In the genomic region with DNA sequence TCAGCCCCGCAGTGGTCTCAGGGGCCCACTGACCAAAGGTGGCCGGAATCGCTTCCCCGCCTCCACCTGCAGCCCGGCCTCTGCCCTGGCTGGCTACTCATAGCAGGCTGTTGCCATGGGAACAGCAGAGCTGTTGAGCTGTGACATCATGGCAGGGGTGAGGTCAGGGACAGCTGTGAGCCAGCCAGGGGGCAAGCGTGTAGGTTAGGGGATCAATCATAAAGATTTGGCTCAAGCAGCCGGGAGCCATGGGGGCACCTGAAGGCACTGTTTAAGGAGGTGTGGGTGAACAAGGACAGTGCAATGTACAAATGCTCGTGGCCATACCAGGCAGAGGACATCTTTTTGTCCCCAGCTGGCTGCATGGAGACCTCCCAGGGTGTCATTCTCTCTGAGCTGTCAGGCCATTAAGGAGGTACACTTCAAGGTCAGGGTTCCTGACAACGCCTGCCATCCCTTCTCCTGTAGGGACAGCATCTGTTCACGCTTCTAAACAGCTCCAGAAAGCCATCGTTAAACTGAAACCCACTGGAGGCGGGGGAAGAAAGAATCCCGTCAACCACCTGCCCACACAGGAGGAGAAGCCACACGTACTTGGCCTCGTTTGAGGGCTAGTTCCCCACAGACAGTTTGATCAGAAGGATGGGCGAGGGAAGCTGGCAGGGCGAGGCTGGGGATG, we compare ENCODE assay signal across 9 cellular contexts. TPM values are rescaled to one million over a fixed set of nuclear protein-coding genes. Genes with fewer than 3 reads are reported as not detected.
DNase-seq lines count a peak whose midpoint lies in the region; ATAC-seq and TF ChIP-seq lines count a peak whose summit lies in the region.
"Had no signal": no experiment of that assay in that cellular context is flagged by ENCODE, and none has a peak within 500 bp of the region (broad histone marks: within the 10 kb centered on the region; RNA-seq: fewer than 3 reads in every experiment).

Gene CEP295NL, minus strand, starts transcription at position 101 of the 679 bp plus-strand sequence. CDS start 1,373 bp downstream, outside the sequence.

- DNase-seq in GM13977 (ENCODE audit: low spot score) (peak; percentile 55), NCI-H2196 treated with DMSO at 0.1 percent for 48 hours (lab: John Stamatoyannopoulos, UW; ENCODE audit: unreplicated experiment) (peak; percentile 38), dermis microvascular lymphatic vessel endothelial cell (ENCODE audit: low read depth in 2 of 2) (peak; percentile 41 to 60), osteocyte (ENCODE audit: extremely low spot score, unreplicated experiment) (no peak), GM20000 (ENCODE audit: low spot score) (no peak), amniotic stem cell (lab: John Stamatoyannopoulos, UW) (no peak), DMS79 (lab: John Stamatoyannopoulos, UW) (no peak)
- DNase-seq: NCI-H2029 had no signal

- H3K9me3 Mint-ChIP-seq in osteocyte (ENCODE audit: unreplicated experiment), result no peaks in the 10 kb centered on the region

- H3K4me1 Mint-ChIP-seq in osteocyte (ENCODE audit: unreplicated experiment), result peaks cover 48% of the 10 kb centered on the region

- no peaks in the 10 kb centered on the region for H3K27me3 Mint-ChIP-seq in osteocyte (ENCODE audit: unreplicated experiment)

- no peak within 1 kb of the TSS for H3K4me3 Mint-ChIP-seq in osteocyte (ENCODE audit: unreplicated experiment)

- TF ChIP-seq CTCF in GM13977 (IDR thresholded peaks at IDR 0.05; ENCODE audit: extremely low read depth, insufficient read depth, missing control alignments) (no peak), osteocyte (IDR thresholded peaks at IDR 0.05) (no peak), GM20000 (IDR thresholded peaks at IDR 0.05; ENCODE audit: extremely low read depth, missing control alignments) (no peak)

- in situ Hi-C loops in GM13977 (cut with MboI; ENCODE audit: low pct_unique_long_range_greater_than_20kb, low sequenced_read_pairs, unreplicated experiment), result no loop called here

- H3K36me3 Mint-ChIP-seq in osteocyte (ENCODE audit: unreplicated experiment), result peaks cover 13% of the 10 kb centered on the region

- peak within 1 kb of the TSS; percentile 47 for H3K27ac Mint-ChIP-seq in osteocyte (ENCODE audit: unreplicated experiment)

- ATAC-seq in GM21528 (IDR thresholded peaks at IDR 0.05; ENCODE audit: low FRiP score, unreplicated experiment), result no peak

RNA-seq across cellular contexts. Expression of gene CEP295NL, which starts in this region (rescaled TPM):
- total RNA-seq in dermis microvascular lymphatic vessel endothelial cell (0.64 and 2.3 TPM in 2 replicates), osteocyte (7.3 and 9.2 TPM in 2 replicates)

Comparison
In these comparisons a context has a peak if more than half of its experiments do, and no peak if none do; other contexts are left out.
1. DNase-seq: peak in GM13977 (single experiment), NCI-H2196 treated with DMSO at 0.1 percent for 48 hours (single experiment) and dermis microvascular lymphatic vessel endothelial cell (2 of 2); none in osteocyte (single experiment), GM20000 (single experiment), amniotic stem cell (single experiment) and DMS79 (single experiment).